15 cellular contexts compared by ENCODE assay signal in the genomic region with DNA sequence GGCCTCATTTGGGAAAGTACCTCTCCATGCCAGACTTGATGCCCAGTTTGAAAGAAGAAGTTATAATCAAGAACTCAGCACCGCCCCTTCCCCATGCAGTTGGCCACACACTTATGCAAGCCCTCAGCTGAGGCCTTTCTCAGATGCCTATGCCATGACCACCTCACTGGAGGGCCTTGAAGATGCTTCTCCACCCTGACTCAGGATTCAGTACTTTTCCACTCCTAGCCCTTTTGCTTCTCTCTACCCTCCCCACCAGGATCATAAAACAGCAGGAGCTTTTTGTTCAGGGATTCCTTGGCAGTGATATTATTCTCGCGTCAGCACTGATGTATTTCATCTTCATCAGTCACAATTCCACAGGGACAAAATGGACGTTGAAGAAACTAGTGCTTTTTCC.
DNase-seq lines count a peak whose midpoint lies in the region.
"Had no signal": no experiment of that assay in that cellular context is flagged by ENCODE, and none has a peak within 500 bp of the region (broad histone marks: within the 10 kb centered on the region; RNA-seq: fewer than 3 reads in every experiment).

No MANE protein-coding gene starts in this region.

- WGBS in GM23248 (ENCODE audit: low coverage in 1 of 2, low lambda C conversion rate in 2 of 2, missing lambda C conversion rate in 2 of 2), 2 experiments: 5 to 8% methylated on average over 4 of the region's 4 CpGs

- H3K4me2 ChIP-seq in GM23248 (ENCODE audit: unreplicated experiment): peak overlapping the region; percentile 28
- H3K4me2 ChIP-seq: SK-N-SH had no signal

- H2AFZ ChIP-seq in GM23248: no peak overlapping the region

- no peaks in the 10 kb centered on the region for H3K27me3 ChIP-seq in GM23248 (replicated peaks; ENCODE audit: insufficient read depth)
- H3K27me3 ChIP-seq: gastrocnemius medialis, tibial artery had no signal

- no peaks in the 10 kb centered on the region for H3K36me3 ChIP-seq in GM23248 (ENCODE audit: low read depth)
- H3K36me3 ChIP-seq: gastrocnemius medialis, lower lobe of right lung, tibial artery had no signal

- peak overlapping the region; percentile 21; the same call in 1 of the 2 replicates for H3K27ac ChIP-seq in GM23248
- H3K27ac ChIP-seq: gastrocnemius medialis, lower lobe of right lung, psoas muscle, tibial artery had no signal

- H3K4me3 ChIP-seq in GM23248 (no peak overlapping the region), skeletal muscle cell (ENCODE audit: low read depth, low read length) (no peak overlapping the region)
- H3K4me3 ChIP-seq: gastrocnemius medialis, lower lobe of right lung, psoas muscle, tibial artery had no signal

- in situ Hi-C loops in GM23248 (cut with MboI): no loop called here

- no peaks in the 10 kb centered on the region for H3K9me3 ChIP-seq in GM23248 (ENCODE audit: low read depth)
- H3K9me3 ChIP-seq: gastrocnemius medialis, lower lobe of right lung, psoas muscle, SK-N-SH, tibial artery had no signal

- H3K9me2 ChIP-seq in GM23248 (ENCODE audit: insufficient read depth): no peaks in the 10 kb centered on the region
- H3K9me2 ChIP-seq: SK-N-SH had no signal

- H3K79me2 ChIP-seq in GM23248 (ENCODE audit: insufficient read depth): no peaks in the 10 kb centered on the region

- H3F3A ChIP-seq in GM23248 (ENCODE audit: insufficient read depth): no peaks in the 10 kb centered on the region

- H4K20me1 ChIP-seq in GM23248 (ENCODE audit: insufficient read depth): no peaks in the 10 kb centered on the region

- DNase-seq in GM23248 (peak; percentile 70), NCI-H69 (lab: John Stamatoyannopoulos, UW) (peak; percentile 76), fibroblast of peridontal ligament (ENCODE audit: extremely low read depth) (peak; percentile 7), skeletal muscle cell (ENCODE audit: low read depth) (peak; percentile 98), dermis blood vessel endothelial cell (no peak), germinal center (ENCODE audit: low spot score) (no peak)
- no peak for DNase-seq in activated CD4-positive, alpha-beta T cell treated with anti-CD3 and anti-CD28 coated beads, Interleukin-2, amount 50 U/mL, for 48 hours
- DNase-seq: activated CD4-positive, alpha-beta T cell treated with anti-CD3 and anti-CD28 coated beads, Interleukin-2, amount 10 ng/mL, durations not matched to agents 7 days and 5 days; activated naive CD4-positive, alpha-beta T cell treated with anti-CD3 and anti-CD28 coated beads for 36 hours; gastrocnemius medialis; IMR-90; lower lobe of right lung; psoas muscle; SK-N-SH; tibial artery had no signal

- no peak overlapping the region for H3K9ac ChIP-seq in GM23248
- H3K9ac ChIP-seq: SK-N-SH had no signal

- H3K4me1 ChIP-seq in GM23248 (ENCODE audit: insufficient read depth): no peaks in the 10 kb centered on the region
- H3K4me1 ChIP-seq: gastrocnemius medialis, lower lobe of right lung, psoas muscle, tibial artery had no signal

Comparison
In these comparisons a context has a peak if more than half of its experiments do, and no peak if none do; other contexts are left out.
1. DNase-seq: peak in GM23248 (single experiment), NCI-H69 (single experiment), fibroblast of peridontal ligament (single experiment) and skeletal muscle cell (single experiment); none in dermis blood vessel endothelial cell (single experiment), activated CD4-positive, alpha-beta T cell treated with anti-CD3 and anti-CD28 coated beads, Interleukin-2, amount 50 U/mL, for 48 hours (0 of 2) and germinal center (single experiment).